ENCODE assay signal across 8 cellular contexts in the genomic region with DNA sequence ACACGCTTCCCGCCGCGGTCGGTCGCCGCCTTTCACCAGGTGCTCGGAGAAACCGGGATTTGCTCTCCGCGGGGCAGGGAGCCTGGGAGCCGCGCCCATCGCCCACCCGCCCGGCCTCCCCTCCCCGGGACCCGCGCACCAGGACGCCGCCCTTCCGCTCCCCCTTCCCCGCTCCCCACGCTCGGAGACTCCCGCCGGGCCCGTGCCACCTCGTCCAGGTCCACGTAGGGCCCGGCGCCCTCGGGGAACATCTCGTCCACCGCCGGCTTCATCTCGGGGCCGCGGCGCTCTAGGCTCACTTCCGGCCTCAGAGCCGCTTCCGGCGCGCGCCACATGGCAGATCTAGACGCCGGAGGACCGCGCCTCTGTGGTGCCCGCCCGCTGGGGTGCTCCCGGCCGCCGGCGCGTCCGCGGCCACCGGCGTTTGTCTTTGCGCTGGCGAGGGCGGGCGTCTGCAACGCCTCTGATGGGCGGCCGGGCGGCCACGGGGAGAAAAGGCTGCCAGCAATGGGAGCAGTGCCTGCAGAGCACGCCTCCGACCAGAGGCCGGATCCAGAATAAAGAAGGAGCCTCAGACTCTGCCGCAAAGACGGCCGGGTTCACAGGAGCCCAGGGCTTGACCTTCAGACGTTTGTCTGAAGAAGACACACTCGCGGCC. TPM values are rescaled to one million over a fixed set of nuclear protein-coding genes. Genes with fewer than 3 reads are reported as not detected.
DNase-seq lines count a peak whose midpoint lies in the region; ATAC-seq and TF ChIP-seq lines count a peak whose summit lies in the region.

A gene (minus strand): TSS at position 293 of the 658 bp plus-strand sequence. CDS start 21 bp downstream, at position 272.

- peaks cover 42% of the 10 kb centered on the region for H3K36me3 Mint-ChIP-seq in activated T-helper 17 cell treated with anti-CD3 and anti-CD28 coated beads, Interleukin-2, amount 50 U/mL, for 72 hours (ENCODE audit: low read depth)
- no peaks in the 10 kb centered on the region for H3K36me3 Mint-ChIP-seq in natural killer cell
- peaks cover 16 to 28% of the 10 kb centered on the region in 2 donors for H3K36me3 Mint-ChIP-seq in stimulated activated naive B cell treated with anti-CD40 and anti-IgM and Interleukin-4, amounts not matched to agents 10 μg/mL and 1 μg/mL and 100 μg/mL, for 72 hours

- H3K36me3 ChIP-seq in KMS-11 (ENCODE audit: insufficient read depth) = no peaks in the 10 kb centered on the region

- H3K4me1 ChIP-seq in KMS-11 (ENCODE audit: low read depth, poor library complexity, severe bottlenecking) = peaks cover 4% of the 10 kb centered on the region

- peaks cover 6% of the 10 kb centered on the region; the same call in 1 of the 2 replicates for H3K27me3 ChIP-seq in KMS-11 (ENCODE audit: insufficient read depth, low read depth)

- H2AFZ ChIP-seq in KMS-11 (ENCODE audit: low read depth) = peak within 1 kb of the TSS; percentile 99

- ATAC-seq in GM21737 (IDR thresholded peaks at IDR 0.05; ENCODE audit: unreplicated experiment) (peak; percentile 96), natural killer cell (peak; percentile 97 to 98 (median 97))
- peak; percentile 99 for ATAC-seq in activated T-helper 17 cell treated with anti-CD3 and anti-CD28 coated beads, Interleukin-2, amount 50 U/mL, for 72 hours (replicated peaks)
- peak; percentile 98 to 99 for ATAC-seq in stimulated activated naive B cell treated with anti-CD40 and anti-IgM and Interleukin-4, amounts not matched to agents 10 μg/mL and 1 μg/mL and 100 μg/mL, for 72 hours (replicated peaks)

- no peak within 1 kb of the TSS for H3K27ac ChIP-seq in KMS-11

- no peak for TF ChIP-seq CTCF in KMS-11 (conservative IDR thresholded peaks at IDR 0.05; ENCODE audit: low read depth, low read length)
- TF ChIP-seq CTCF in fibroblast of mammary gland (conservative IDR thresholded peaks at IDR 0.05; ENCODE audit: control insufficient read depth, insufficient read depth, low read depth, low read length) = no peak
- TF ChIP-seq CTCF in natural killer cell (IDR thresholded peaks at IDR 0.05) = no peak

- peaks cover 10% of the 10 kb centered on the region for H3K4me1 Mint-ChIP-seq in activated T-helper 17 cell treated with anti-CD3 and anti-CD28 coated beads, Interleukin-2, amount 50 U/mL, for 72 hours
- H3K4me1 Mint-ChIP-seq in natural killer cell = peaks cover 21 to 36% of the 10 kb centered on the region in 2 donors
- H3K4me1 Mint-ChIP-seq in stimulated activated naive B cell treated with anti-CD40 and anti-IgM and Interleukin-4, amounts not matched to agents 10 μg/mL and 1 μg/mL and 100 μg/mL, for 72 hours = peaks cover 23 to 32% of the 10 kb centered on the region in 2 donors

- H3K27ac Mint-ChIP-seq in activated T-helper 17 cell treated with anti-CD3 and anti-CD28 coated beads, Interleukin-2, amount 50 U/mL, for 72 hours = peak within 1 kb of the TSS; percentile 97
- H3K27ac Mint-ChIP-seq in natural killer cell = peak within 1 kb of the TSS; percentile 79 to 92
- peak within 1 kb of the TSS; percentile 95 for H3K27ac Mint-ChIP-seq in stimulated activated naive B cell treated with anti-CD40 and anti-IgM and Interleukin-4, amounts not matched to agents 10 μg/mL and 1 μg/mL and 100 μg/mL, for 72 hours

- peak within 1 kb of the TSS; percentile 95 for H3K4me2 ChIP-seq in KMS-11

- H3K9ac ChIP-seq in KMS-11 = peak within 1 kb of the TSS; percentile 62; the same call in 1 of the 2 replicates

- H3K4me3 ChIP-seq in KMS-11 (IDR thresholded peaks at IDR 0.05; ENCODE audit: insufficient read depth, low read depth, low read length) = peak within 1 kb of the TSS; percentile 89
- H3K4me3 ChIP-seq in fibroblast of mammary gland (ENCODE audit: control insufficient read depth, low read depth, low read length) = peak within 1 kb of the TSS; percentile 85

- intact Hi-C loops in natural killer cell (cut with micrococcal nuclease) = no loop called here

- H3K27me3 Mint-ChIP-seq in activated T-helper 17 cell treated with anti-CD3 and anti-CD28 coated beads, Interleukin-2, amount 50 U/mL, for 72 hours = no peaks in the 10 kb centered on the region
- no peaks in the 10 kb centered on the region for H3K27me3 Mint-ChIP-seq in natural killer cell (ENCODE audit: low read depth in 2 of 2)
- peaks cover 8 to 9% of the 10 kb centered on the region in 2 donors for H3K27me3 Mint-ChIP-seq in stimulated activated naive B cell treated with anti-CD40 and anti-IgM and Interleukin-4, amounts not matched to agents 10 μg/mL and 1 μg/mL and 100 μg/mL, for 72 hours

- no peaks in the 10 kb centered on the region for H4K20me1 ChIP-seq in KMS-11 (ENCODE audit: insufficient read depth)

- H3K79me2 ChIP-seq in KMS-11 (ENCODE audit: insufficient read depth, low read depth) = peaks cover 15% of the 10 kb centered on the region

- H3K4me3 Mint-ChIP-seq in activated T-helper 17 cell treated with anti-CD3 and anti-CD28 coated beads, Interleukin-2, amount 50 U/mL, for 72 hours = peak within 1 kb of the TSS; percentile 97
- H3K4me3 Mint-ChIP-seq in natural killer cell = peak within 1 kb of the TSS; percentile 95
- H3K4me3 Mint-ChIP-seq in stimulated activated naive B cell treated with anti-CD40 and anti-IgM and Interleukin-4, amounts not matched to agents 10 μg/mL and 1 μg/mL and 100 μg/mL, for 72 hours = peak within 1 kb of the TSS; percentile 92 to 98

- no peaks in the 10 kb centered on the region for H3K9me3 Mint-ChIP-seq in activated T-helper 17 cell treated with anti-CD3 and anti-CD28 coated beads, Interleukin-2, amount 50 U/mL, for 72 hours
- no peaks in the 10 kb centered on the region for H3K9me3 Mint-ChIP-seq in natural killer cell
- H3K9me3 Mint-ChIP-seq in stimulated activated naive B cell treated with anti-CD40 and anti-IgM and Interleukin-4, amounts not matched to agents 10 μg/mL and 1 μg/mL and 100 μg/mL, for 72 hours = no peaks in the 10 kb centered on the region

- DNase-seq in DMS79 (lab: John Stamatoyannopoulos, UW) = peak; percentile 31
- peak; percentile 85 for DNase-seq in RPMI8226
- DNase-seq in fibroblast of mammary gland (ENCODE audit: low read depth) = peak; percentile 83
- peak; percentile 86 for DNase-seq in natural killer cell
- DNase-seq in stimulated activated naive B cell treated with anti-CD40 and anti-IgM and Interleukin-4, amounts not matched to agents 10 μg/mL and 1 μg/mL and 100 μg/mL, for 72 hours = peak; percentile 82

RNA-seq across cellular contexts. Expression of the gene that starts here (rescaled TPM):
- 100 to 1,000 TPM in 1 of 2 donors, 10 to 100 TPM in 1; 57.4 to 151 TPM for total RNA-seq in activated T-helper 17 cell treated with anti-CD3 and anti-CD28 coated beads, Interleukin-2, amount 50 U/mL, for 72 hours
- 10 to 100 TPM; 51.5 to 76.5 (median 53.5) TPM for total RNA-seq in natural killer cell

Comparison
In these comparisons a context has a peak if more than half of its experiments do, and no peak if none do; other contexts are left out.
1. DNase-seq: peak in every context shown above with its lines; median percentile 86 in natural killer cell; 85 in RPMI8226; 83 in fibroblast of mammary gland; 82 in stimulated activated naive B cell treated with anti-CD40 and anti-IgM and Interleukin-4, amounts not matched to agents 10 μg/mL and 1 μg/mL and 100 μg/mL, for 72 hours; 31 in DMS79.